35 cellular contexts compared by ENCODE assay signal in genomic region chr21:41128981-41129380, GRCh38.
"Had no signal": no experiment of that assay in that cellular context is flagged by ENCODE, and none has a peak within 500 bp of the region (broad histone marks: within the 10 kb centered on the region; RNA-seq: fewer than 3 reads in every experiment).

No MANE protein-coding gene starts in this region.

- H3K9me3 ChIP-seq: MG63 had no signal

- H3K4me3 ChIP-seq: MG63 had no signal

- DNase-seq: Karpas-422, Kasumi-1, KG1, MG63, MM.1S, MV-4-11, NCI-H1048, NCI-H1092, NCI-H1092 treated with DMSO at 0.1 percent for 48 hours, NCI-H1105, NCI-H1105 treated with DMSO at 0.1 percent for 48 hours, NCI-H1417, NCI-H1417 treated with DMSO at 0.1 percent for 48 hours, NCI-H1436, NCI-H1436 treated with DMSO at 0.1 percent for 48 hours, NCI-H146, NCI-H1694, NCI-H1694 treated with DMSO at 0.1 percent for 48 hours, NCI-H187, NCI-H187 treated with DMSO at 0.1 percent for 48 hours, NCI-H1930, NCI-H2029, NCI-H2029 treated with DMSO at 0.1 percent for 48 hours, NCI-H2081 treated with DMSO at 0.1 percent for 48 hours, NCI-H2107, NCI-H2171, NCI-H2171 treated with DMSO at 0.1 percent for 48 hours, NCI-H2227 treated with DMSO at 0.1 percent for 48 hours, NCI-H226, NCI-H345, NCI-H446, NCI-H446 treated with DMSO at 0.1 percent for 48 hours, NCI-H510A, NCI-H510A treated with DMSO at 0.1 percent for 48 hours had no signal

- H3K36me3 ChIP-seq: MG63 had no signal

- H3K27ac ChIP-seq: KMS-11 had no signal
